1 cellular context compared by ENCODE assay signal in the genomic region with DNA sequence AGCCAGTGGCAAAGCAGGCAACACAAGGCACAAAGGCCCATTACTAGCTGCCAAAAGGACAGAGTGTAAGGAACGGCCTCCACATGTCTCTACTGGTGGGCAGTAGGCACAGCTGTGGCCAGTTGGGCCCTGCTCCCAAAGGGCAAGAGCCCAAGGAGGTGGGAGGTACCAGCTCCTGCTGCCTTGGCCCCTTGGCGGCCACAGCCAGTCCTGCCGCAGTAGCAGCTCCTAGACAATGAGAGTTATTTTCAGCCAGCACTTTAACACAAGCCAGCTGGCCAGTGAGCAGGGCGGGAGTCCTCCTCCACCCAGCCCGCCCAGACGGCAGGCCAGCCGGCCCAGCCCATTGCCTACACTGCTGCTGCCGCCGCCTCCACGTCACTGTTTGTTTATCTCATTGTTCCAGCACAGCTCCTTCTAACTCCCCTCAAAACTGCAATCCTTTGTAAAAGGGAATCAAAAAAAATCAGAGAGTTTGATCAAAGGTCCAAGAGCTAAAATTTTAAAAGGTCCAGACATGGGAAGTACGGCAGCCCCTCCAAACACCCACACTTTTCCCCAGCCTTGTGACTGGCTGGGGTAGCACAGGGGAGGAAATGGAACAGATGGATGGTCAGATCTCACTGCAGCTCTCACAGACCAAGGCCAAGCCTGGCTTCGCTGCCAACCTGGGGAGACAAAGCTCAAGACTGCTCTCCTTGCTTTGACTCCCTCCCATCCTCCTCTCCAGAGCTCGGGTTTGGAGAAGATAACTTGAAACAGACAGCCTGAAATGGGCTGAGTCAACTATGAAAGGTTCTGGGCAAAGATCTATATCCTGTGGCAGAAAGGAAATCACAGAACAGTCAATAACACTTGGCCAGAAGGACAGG.
TF ChIP-seq lines count a peak whose summit lies in the region.

No MANE protein-coding gene starts in this region.

TF ChIP-seq in K562, 482 proteins besides CTCF, POLR2A, EP300 and RAD21 (continued from another document and continues in another):
- TF ChIP-seq, protein P1, sequence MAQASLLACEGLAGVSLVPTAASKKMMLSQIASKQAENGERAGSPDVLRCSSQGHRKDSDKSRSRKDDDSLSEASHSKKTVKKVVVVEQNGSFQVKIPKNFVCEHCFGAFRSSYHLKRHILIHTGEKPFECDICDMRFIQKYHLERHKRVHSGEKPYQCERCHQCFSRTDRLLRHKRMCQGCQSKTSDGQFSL (CRISPR knock-in tag; IDR thresholded peaks at IDR 0.05), result no peak
- TF ChIP-seq, protein P1 (tag; IDR thresholded peaks at IDR 0.05), result no peak
- no peak for TF ChIP-seq ZNF77 (CRISPR knock-in tag; IDR thresholded peaks at IDR 0.05)
- TF ChIP-seq HIVEP1 (CRISPR knock-in tag; IDR thresholded peaks at IDR 0.05), result no peak
- no peak for TF ChIP-seq ZNF644 (tag; IDR thresholded peaks at IDR 0.05; ENCODE audit: low read depth)
- no peak for TF ChIP-seq TCF7 (IDR thresholded peaks at IDR 0.05; ENCODE audit: borderline replicate concordance)
- TF ChIP-seq, protein P2, sequence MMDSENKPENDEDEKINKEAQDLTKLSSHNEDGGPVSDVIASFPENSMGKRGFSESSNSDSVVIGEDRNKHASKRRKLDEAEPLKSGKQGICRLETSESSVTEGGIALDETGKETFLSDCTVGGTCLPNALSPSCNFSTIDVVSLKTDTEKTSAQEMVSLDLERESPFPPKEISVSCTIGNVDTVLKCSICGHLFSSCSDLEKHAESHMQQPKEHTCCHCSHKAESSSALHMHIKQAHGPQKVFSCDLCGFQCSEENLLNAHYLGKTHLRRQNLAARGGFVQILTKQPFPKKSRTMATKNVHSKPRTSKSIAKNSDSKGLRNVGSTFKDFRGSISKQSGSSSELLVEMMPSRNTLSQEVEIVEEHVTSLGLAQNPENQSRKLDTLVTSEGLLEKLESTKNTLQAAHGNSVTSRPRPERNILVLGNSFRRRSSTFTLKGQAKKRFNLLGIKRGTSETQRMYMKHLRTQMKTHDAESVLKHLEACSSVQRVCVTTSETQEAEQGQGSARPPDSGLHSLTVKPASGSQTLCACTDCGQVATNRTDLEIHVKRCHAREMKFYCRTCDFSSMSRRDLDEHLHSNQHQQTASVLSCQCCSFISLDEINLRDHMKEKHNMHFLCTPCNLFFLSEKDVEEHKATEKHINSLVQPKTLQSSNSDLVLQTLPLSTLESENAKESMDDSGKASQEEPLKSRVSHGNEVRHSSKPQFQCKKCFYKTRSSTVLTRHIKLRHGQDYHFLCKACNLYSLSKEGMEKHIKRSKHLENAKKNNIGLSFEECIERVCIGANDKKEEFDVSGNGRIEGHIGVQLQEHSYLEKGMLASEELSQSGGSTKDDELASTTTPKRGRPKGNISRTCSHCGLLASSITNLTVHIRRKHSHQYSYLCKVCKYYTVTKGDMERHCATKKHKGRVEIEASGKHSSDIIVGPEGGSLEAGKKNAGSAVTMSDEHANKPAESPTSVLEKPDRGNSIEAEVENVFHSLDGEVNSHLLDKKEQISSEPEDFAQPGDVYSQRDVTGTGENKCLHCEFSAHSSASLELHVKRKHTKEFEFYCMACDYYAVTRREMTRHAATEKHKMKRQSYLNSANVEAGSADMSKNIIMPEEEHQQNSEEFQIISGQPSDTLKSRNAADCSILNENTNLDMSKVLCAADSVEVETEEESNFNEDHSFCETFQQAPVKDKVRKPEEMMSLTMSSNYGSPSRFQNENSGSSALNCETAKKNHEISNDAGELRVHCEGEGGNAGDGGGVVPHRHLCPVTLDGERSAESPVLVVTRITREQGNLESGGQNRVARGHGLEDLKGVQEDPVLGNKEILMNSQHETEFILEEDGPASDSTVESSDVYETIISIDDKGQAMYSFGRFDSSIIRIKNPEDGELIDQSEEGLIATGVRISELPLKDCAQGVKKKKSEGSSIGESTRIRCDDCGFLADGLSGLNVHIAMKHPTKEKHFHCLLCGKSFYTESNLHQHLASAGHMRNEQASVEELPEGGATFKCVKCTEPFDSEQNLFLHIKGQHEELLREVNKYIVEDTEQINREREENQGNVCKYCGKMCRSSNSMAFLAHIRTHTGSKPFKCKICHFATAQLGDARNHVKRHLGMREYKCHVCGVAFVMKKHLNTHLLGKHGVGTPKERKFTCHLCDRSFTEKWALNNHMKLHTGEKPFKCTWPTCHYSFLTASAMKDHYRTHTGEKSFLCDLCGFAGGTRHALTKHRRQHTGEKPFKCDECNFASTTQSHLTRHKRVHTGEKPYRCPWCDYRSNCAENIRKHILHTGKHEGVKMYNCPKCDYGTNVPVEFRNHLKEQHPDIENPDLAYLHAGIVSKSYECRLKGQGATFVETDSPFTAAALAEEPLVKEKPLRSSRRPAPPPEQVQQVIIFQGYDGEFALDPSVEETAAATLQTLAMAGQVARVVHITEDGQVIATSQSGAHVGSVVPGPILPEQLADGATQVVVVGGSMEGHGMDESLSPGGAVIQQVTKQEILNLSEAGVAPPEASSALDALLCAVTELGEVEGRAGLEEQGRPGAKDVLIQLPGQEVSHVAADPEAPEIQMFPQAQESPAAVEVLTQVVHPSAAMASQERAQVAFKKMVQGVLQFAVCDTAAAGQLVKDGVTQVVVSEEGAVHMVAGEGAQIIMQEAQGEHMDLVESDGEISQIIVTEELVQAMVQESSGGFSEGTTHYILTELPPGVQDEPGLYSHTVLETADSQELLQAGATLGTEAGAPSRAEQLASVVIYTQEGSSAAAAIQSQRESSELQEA (IDR thresholded peaks at IDR 0.05; ENCODE audit: low read depth), result peak; percentile 30; the same call in 1 of the 2 replicates
- TF ChIP-seq ZNF830 (CRISPR knock-in tag; IDR thresholded peaks at IDR 0.05), result no peak
- TF ChIP-seq, protein P3, sequence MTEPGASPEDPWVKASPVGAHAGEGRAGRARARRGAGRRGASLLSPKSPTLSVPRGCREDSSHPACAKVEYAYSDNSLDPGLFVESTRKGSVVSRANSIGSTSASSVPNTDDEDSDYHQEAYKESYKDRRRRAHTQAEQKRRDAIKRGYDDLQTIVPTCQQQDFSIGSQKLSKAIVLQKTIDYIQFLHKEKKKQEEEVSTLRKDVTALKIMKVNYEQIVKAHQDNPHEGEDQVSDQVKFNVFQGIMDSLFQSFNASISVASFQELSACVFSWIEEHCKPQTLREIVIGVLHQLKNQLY (CRISPR knock-in tag; conservative IDR thresholded peaks at IDR 0.05), result no peak
- TF ChIP-seq, protein P4, sequence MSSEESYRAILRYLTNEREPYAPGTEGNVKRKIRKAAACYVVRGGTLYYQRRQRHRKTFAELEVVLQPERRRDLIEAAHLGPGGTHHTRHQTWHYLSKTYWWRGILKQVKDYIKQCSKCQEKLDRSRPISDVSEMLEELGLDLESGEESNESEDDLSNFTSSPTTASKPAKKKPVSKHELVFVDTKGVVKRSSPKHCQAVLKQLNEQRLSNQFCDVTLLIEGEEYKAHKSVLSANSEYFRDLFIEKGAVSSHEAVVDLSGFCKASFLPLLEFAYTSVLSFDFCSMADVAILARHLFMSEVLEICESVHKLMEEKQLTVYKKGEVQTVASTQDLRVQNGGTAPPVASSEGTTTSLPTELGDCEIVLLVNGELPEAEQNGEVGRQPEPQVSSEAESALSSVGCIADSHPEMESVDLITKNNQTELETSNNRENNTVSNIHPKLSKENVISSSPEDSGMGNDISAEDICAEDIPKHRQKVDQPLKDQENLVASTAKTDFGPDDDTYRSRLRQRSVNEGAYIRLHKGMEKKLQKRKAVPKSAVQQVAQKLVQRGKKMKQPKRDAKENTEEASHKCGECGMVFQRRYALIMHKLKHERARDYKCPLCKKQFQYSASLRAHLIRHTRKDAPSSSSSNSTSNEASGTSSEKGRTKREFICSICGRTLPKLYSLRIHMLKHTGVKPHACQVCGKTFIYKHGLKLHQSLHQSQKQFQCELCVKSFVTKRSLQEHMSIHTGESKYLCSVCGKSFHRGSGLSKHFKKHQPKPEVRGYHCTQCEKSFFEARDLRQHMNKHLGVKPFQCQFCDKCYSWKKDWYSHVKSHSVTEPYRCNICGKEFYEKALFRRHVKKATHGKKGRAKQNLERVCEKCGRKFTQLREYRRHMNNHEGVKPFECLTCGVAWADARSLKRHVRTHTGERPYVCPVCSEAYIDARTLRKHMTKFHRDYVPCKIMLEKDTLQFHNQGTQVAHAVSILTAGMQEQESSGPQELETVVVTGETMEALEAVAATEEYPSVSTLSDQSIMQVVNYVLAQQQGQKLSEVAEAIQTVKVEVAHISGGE (CRISPR knock-in tag; IDR thresholded peaks at IDR 0.05), result peak in 1 of 3 experiments; percentile 57; a peak in 1 of 6 replicates
- TF ChIP-seq NFE2L1 (tag; IDR thresholded peaks at IDR 0.05; ENCODE audit: borderline replicate concordance, low read depth), result no peak
- TF ChIP-seq SRSF9 (IDR thresholded peaks at IDR 0.05; ENCODE audit: borderline replicate concordance, low read depth, low read length), result no peak
- TF ChIP-seq, protein P5, sequence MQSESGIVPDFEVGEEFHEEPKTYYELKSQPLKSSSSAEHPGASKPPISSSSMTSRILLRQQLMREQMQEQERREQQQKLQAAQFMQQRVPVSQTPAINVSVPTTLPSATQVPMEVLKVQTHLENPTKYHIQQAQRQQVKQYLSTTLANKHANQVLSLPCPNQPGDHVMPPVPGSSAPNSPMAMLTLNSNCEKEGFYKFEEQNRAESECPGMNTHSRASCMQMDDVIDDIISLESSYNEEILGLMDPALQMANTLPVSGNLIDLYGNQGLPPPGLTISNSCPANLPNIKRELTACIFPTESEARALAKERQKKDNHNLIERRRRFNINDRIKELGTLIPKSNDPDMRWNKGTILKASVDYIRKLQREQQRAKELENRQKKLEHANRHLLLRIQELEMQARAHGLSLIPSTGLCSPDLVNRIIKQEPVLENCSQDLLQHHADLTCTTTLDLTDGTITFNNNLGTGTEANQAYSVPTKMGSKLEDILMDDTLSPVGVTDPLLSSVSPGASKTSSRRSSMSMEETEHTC (IDR thresholded peaks at IDR 0.05), result no peak
- TF ChIP-seq ARHGAP35 (IDR thresholded peaks at IDR 0.05; ENCODE audit: partially characterized antibody), result no peak
- TF ChIP-seq, protein P6, sequence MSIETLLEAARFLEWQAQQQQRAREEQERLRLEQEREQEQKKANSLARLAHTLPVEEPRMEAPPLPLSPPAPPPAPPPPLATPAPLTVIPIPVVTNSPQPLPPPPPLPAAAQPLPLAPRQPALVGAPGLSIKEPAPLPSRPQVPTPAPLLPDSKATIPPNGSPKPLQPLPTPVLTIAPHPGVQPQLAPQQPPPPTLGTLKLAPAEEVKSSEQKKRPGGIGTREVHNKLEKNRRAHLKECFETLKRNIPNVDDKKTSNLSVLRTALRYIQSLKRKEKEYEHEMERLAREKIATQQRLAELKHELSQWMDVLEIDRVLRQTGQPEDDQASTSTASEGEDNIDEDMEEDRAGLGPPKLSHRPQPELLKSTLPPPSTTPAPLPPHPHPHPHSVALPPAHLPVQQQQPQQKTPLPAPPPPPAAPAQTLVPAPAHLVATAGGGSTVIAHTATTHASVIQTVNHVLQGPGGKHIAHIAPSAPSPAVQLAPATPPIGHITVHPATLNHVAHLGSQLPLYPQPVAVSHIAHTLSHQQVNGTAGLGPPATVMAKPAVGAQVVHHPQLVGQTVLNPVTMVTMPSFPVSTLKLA (conservative IDR thresholded peaks at IDR 0.05), result peak in 1 of 2 experiments; percentile 76; a peak in 3 of 4 replicates
- TF ChIP-seq, protein P7, sequence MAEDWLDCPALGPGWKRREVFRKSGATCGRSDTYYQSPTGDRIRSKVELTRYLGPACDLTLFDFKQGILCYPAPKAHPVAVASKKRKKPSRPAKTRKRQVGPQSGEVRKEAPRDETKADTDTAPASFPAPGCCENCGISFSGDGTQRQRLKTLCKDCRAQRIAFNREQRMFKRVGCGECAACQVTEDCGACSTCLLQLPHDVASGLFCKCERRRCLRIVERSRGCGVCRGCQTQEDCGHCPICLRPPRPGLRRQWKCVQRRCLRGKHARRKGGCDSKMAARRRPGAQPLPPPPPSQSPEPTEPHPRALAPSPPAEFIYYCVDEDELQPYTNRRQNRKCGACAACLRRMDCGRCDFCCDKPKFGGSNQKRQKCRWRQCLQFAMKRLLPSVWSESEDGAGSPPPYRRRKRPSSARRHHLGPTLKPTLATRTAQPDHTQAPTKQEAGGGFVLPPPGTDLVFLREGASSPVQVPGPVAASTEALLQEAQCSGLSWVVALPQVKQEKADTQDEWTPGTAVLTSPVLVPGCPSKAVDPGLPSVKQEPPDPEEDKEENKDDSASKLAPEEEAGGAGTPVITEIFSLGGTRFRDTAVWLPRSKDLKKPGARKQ (CRISPR knock-in tag; IDR thresholded peaks at IDR 0.05), result no peak
- TF ChIP-seq EZH2 (IDR thresholded peaks at IDR 0.05; ENCODE audit: borderline replicate concordance, low read depth, low read length), result no peak
- TF ChIP-seq DPF2 (IDR thresholded peaks at IDR 0.05), result peak; percentile 76; the same call in 1 of the 2 replicates
- TF ChIP-seq ARID1B (IDR thresholded peaks at IDR 0.05), result peak; percentile 72
- TF ChIP-seq ZNF695 (CRISPR knock-in tag; IDR thresholded peaks at IDR 0.05), result no peak
- no peak for TF ChIP-seq ZNF57 (CRISPR knock-in tag; IDR thresholded peaks at IDR 0.05)
- TF ChIP-seq MED1 (CRISPR knock-in tag; IDR thresholded peaks at IDR 0.05; ENCODE audit: borderline replicate concordance), result no peak
- no peak for TF ChIP-seq MCM5 (IDR thresholded peaks at IDR 0.05; ENCODE audit: low read depth)
- TF ChIP-seq ZBTB17 (CRISPR knock-in tag; IDR thresholded peaks at IDR 0.05), result peak; percentile 49; the same call in 1 of the 2 replicates
- no peak for TF ChIP-seq MCM3 (IDR thresholded peaks at IDR 0.05)
- no peak for TF ChIP-seq ZNF384 (IDR thresholded peaks at IDR 0.05; ENCODE audit: low read depth, low read length)
- peak in 1 of 2 experiments; percentile 25; a peak in 1 of 4 replicates for TF ChIP-seq SRF (CRISPR knock-in tag; IDR thresholded peaks at IDR 0.05)
